8 cellular contexts compared by ENCODE assay signal in the genomic region with DNA sequence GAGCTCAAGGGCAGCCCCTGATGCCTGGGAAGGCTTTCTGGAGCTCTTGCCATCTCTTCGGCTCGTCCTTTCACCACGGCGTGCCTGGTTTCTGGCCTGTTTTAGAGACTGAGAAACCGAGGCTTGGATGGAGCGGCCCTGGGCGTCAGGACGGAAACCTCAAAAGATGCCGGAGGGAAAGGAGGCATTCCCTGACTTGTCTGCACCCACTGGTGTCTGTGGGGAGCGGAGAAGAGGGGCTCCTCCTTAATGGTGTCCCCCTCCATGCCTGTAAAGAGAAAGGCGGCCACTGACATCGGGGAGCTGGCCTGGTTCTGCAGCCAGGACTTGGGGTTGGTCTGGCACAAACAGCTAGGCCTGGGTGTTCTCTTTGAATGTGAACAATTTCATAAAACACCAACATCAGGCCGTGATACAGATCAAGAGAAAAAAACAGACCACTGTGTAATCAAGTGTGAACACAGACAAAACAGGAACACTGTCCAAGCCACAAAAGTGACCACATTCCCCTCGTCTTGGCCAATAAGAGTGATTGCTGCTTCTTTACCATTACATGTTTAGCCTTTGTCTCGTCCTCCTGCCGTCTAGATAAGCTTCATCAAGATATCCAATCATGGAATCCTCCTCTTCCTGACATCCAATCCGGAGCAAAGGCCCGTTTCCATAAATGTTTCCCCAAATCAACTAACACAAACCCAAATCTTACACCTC. TPM values are rescaled to one million over a fixed set of nuclear protein-coding genes. Genes with fewer than 3 reads are reported as not detected.
DNase-seq lines count a peak whose midpoint lies in the region; ATAC-seq, FAIRE-seq and TF ChIP-seq lines count a peak whose summit lies in the region.

No MANE protein-coding gene starts in this region.

- peaks cover 41% of the 10 kb centered on the region for H3K4me1 Mint-ChIP-seq in activated naive CD8-positive, alpha-beta T cell treated with anti-CD3 and anti-CD28 coated beads, Interleukin-2, amount 50 U/mL, for 24 hours

- H3K27ac Mint-ChIP-seq in activated naive CD8-positive, alpha-beta T cell treated with anti-CD3 and anti-CD28 coated beads, Interleukin-2, amount 50 U/mL, for 24 hours, result peak overlapping the region; percentile 84

- ATAC-seq in GM19351 (IDR thresholded peaks at IDR 0.05; ENCODE audit: unreplicated experiment) (peak; percentile 19), GM18867 (IDR thresholded peaks at IDR 0.05; ENCODE audit: unreplicated experiment) (no peak), GM21390 (IDR thresholded peaks at IDR 0.05; ENCODE audit: unreplicated experiment) (no peak), HG02678 (IDR thresholded peaks at IDR 0.05; ENCODE audit: unreplicated experiment) (no peak)
- ATAC-seq in activated naive CD8-positive, alpha-beta T cell treated with anti-CD3 and anti-CD28 coated beads, Interleukin-2, amount 50 U/mL, for 24 hours, result no peak

- peaks cover 15% of the 10 kb centered on the region for H3K36me3 Mint-ChIP-seq in activated naive CD8-positive, alpha-beta T cell treated with anti-CD3 and anti-CD28 coated beads, Interleukin-2, amount 50 U/mL, for 24 hours (ENCODE audit: low read depth)

- H3K27me3 Mint-ChIP-seq in activated naive CD8-positive, alpha-beta T cell treated with anti-CD3 and anti-CD28 coated beads, Interleukin-2, amount 50 U/mL, for 24 hours, result no peaks in the 10 kb centered on the region

- peaks cover 8% of the 10 kb centered on the region for H3K4me1 ChIP-seq in thymus (ENCODE audit: control insufficient read depth, insufficient read depth, low read length)

- H3K27me3 ChIP-seq in kidney epithelial cell (ENCODE audit: control insufficient read depth, insufficient read depth, low read length), result no peaks in the 10 kb centered on the region
- no peaks in the 10 kb centered on the region for H3K27me3 ChIP-seq in thymus (ENCODE audit: control insufficient read depth, insufficient read depth)

- H3K36me3 ChIP-seq in kidney epithelial cell (ENCODE audit: control insufficient read depth, insufficient read depth, low read length), result no peaks in the 10 kb centered on the region
- no peaks in the 10 kb centered on the region for H3K36me3 ChIP-seq in thymus (ENCODE audit: control insufficient read depth, insufficient read depth)

- H3K9me3 ChIP-seq in thymus (ENCODE audit: control insufficient read depth), result no peaks in the 10 kb centered on the region

- H3K27ac ChIP-seq in thymus (ENCODE audit: low read depth), result peak overlapping the region; percentile 75

- WGBS in thymus, result 74% methylated on average over 18 of the region's 18 CpGs

- no peak for TF ChIP-seq CTCF in kidney epithelial cell (IDR thresholded peaks at IDR 0.05; ENCODE audit: insufficient read depth, low read length, poor library complexity, severe bottlenecking)

- DNase-seq in HTR-8/SVneo (ENCODE audit: insufficient read length, low spot score), result no peak
- no peak for DNase-seq in activated naive CD8-positive, alpha-beta T cell treated with anti-CD3 and anti-CD28 coated beads, Interleukin-2, amount 50 U/mL, for 24 hours
- DNase-seq in kidney epithelial cell (ENCODE audit: low read depth), result no peak

- peak overlapping the region; percentile 38 for H3K4me3 ChIP-seq in kidney epithelial cell (ENCODE audit: low read depth, low read length)
- H3K4me3 ChIP-seq in thymus (ENCODE audit: low read length), result peak overlapping the region; percentile 79

- FAIRE-seq in HTR-8/SVneo (lab: Jason Lieb, UNC), result peak; percentile 9

- H3K4me3 Mint-ChIP-seq in activated naive CD8-positive, alpha-beta T cell treated with anti-CD3 and anti-CD28 coated beads, Interleukin-2, amount 50 U/mL, for 24 hours, result peak overlapping the region; percentile 71

- H3K9me3 Mint-ChIP-seq in activated naive CD8-positive, alpha-beta T cell treated with anti-CD3 and anti-CD28 coated beads, Interleukin-2, amount 50 U/mL, for 24 hours, result no peaks in the 10 kb centered on the region

RNA-seq across cellular contexts. Expression of a gene that starts 0.6 kb away (rescaled TPM):
- total RNA-seq in kidney epithelial cell, result 26.5 and 29.5 TPM in 2 replicates
- 67.0 TPM for polyA plus RNA-seq in thymus

RNA-seq across cellular contexts. Expression of a gene that starts 35.7 kb away (rescaled TPM):
- 49.7 and 50.1 TPM in 2 replicates for total RNA-seq in kidney epithelial cell
- polyA plus RNA-seq in thymus, result 18.7 TPM

RNA-seq across cellular contexts. Expression of a gene that starts 45.4 kb away (rescaled TPM):
- total RNA-seq in kidney epithelial cell, result 106 and 113 TPM in 2 replicates
- 0.96 TPM for polyA plus RNA-seq in thymus
